In genomic region chr11:17730137-17730536, GRCh38 we compare ENCODE assay signal across 25 cellular contexts. TPM values are rescaled to one million over a fixed set of nuclear protein-coding genes. Genes with fewer than 3 reads are reported as not detected.
"Had no signal": no experiment of that assay in that cellular context is flagged by ENCODE, and none has a peak within 500 bp of the region (broad histone marks: within the 10 kb centered on the region; RNA-seq: fewer than 3 reads in every experiment).

No MANE protein-coding gene starts in this region.

- H3K9me3 ChIP-seq: body of pancreas, breast epithelium, Peyer's patch had no signal

- H3K36me3 ChIP-seq: adrenal gland, breast epithelium, Peyer's patch had no signal

- DNase-seq: activated B cell treated with CpG ODN at 0.5 μM for 24 hours; activated CD4-positive, alpha-beta T cell treated with anti-CD3 and anti-CD28 coated beads for 4 hours; activated CD4-positive, alpha-beta T cell treated with anti-CD3 and anti-CD28 coated beads, Interleukin-2, amount 50 U/mL, for 1 hour; activated CD4-positive, CD25-positive, alpha-beta regulatory T cell treated with anti-CD3 and anti-CD28 coated beads, Interleukin-2, amount 50 U/mL, for 72 hours; activated CD8-positive, alpha-beta memory T cell treated with anti-CD3 and anti-CD28 coated beads, Interleukin-2, amount 50 U/mL, for 4 hours; activated naive CD4-positive, alpha-beta T cell; activated naive CD4-positive, alpha-beta T cell treated with anti-CD3 and anti-CD28 coated beads, Interleukin-2, amount 50 U/mL, for 16 hours; activated naive CD8-positive, alpha-beta T cell treated with anti-CD3 and anti-CD28 coated beads, Interleukin-2, amount 10 ng/mL, durations not matched to agents 7 days and 5 days; activated T-cell treated with anti-CD3 and anti-CD28 coated beads for 4 hours; activated T-cell treated with anti-CD3 and anti-CD28 coated beads, Interleukin-2, amount 50 U/mL, for 4 hours; body of pancreas; NCI-H187 treated with DMSO at 0.1 percent for 48 hours; NCI-H524 treated with DMSO at 0.1 percent for 48 hours; SIG-M5; T-helper 9 cell had no signal

- H3K4me1 ChIP-seq: breast epithelium had no signal

- H3K4me3 ChIP-seq: adrenal gland, body of pancreas, breast epithelium, Peyer's patch had no signal

- H3K27me3 ChIP-seq: body of pancreas had no signal

- ATAC-seq: body of pancreas had no signal

- H3K27ac ChIP-seq: adrenal gland, body of pancreas, breast epithelium, Peyer's patch, VCaP had no signal

RNA-seq across cellular contexts. Expression of gene KCNC1, which starts 4.4 kb away (rescaled TPM):
- total RNA-seq: activated B cell treated with CpG ODN at 0.5 μM for 24 hours; activated CD4-positive, alpha-beta memory T cell treated with anti-CD3 and anti-CD28 coated beads for 36 hours; activated naive CD8-positive, alpha-beta T cell treated with anti-CD3 and anti-CD28 coated beads, Interleukin-2, amount 10 ng/mL, durations not matched to agents 7 days and 5 days; activated T-cell treated with anti-CD3 and anti-CD28 coated beads, Interleukin-2, amount 50 U/mL, for 4 hours; activated T-helper 1 cell treated with anti-CD3 and anti-CD28 coated beads, Interleukin-12 subunit alpha, Interleukin-12 subunit beta, Interleukin-2, Interleukin-4 antibody, amounts not matched to agents 30 ng/mL and 10 ng/mL and 1 ng/mL, durations not matched to agents 14 hours and 24 hours and 36 hours; MCF 10A; NCI-H460; PC-3 had no signal

RNA-seq across cellular contexts. Expression of gene MYOD1, which starts 10.8 kb away (rescaled TPM):
- total RNA-seq: activated B cell treated with CpG ODN at 0.5 μM for 24 hours; activated CD4-positive, alpha-beta memory T cell treated with anti-CD3 and anti-CD28 coated beads for 36 hours; activated naive CD8-positive, alpha-beta T cell treated with anti-CD3 and anti-CD28 coated beads, Interleukin-2, amount 10 ng/mL, durations not matched to agents 7 days and 5 days; activated T-cell treated with anti-CD3 and anti-CD28 coated beads, Interleukin-2, amount 50 U/mL, for 4 hours; activated T-helper 1 cell treated with anti-CD3 and anti-CD28 coated beads, Interleukin-12 subunit alpha, Interleukin-12 subunit beta, Interleukin-2, Interleukin-4 antibody, amounts not matched to agents 30 ng/mL and 10 ng/mL and 1 ng/mL, durations not matched to agents 14 hours and 24 hours and 36 hours; adrenal gland; astrocyte; body of pancreas; breast epithelium; MCF 10A; PC-3; Peyer's patch had no signal
- polyA plus RNA-seq: adrenal gland had no signal
